Comparison of ENCODE assay signal across 31 cellular contexts in genomic region chr1:230725256-230726012, GRCh38. TPM values are rescaled to one million over a fixed set of nuclear protein-coding genes. Genes with fewer than 3 reads are reported as not detected.
DNase-seq lines count a peak whose midpoint lies in the region; ATAC-seq, FAIRE-seq and TF ChIP-seq lines count a peak whose summit lies in the region.
"Had no signal": no experiment of that assay in that cellular context is flagged by ENCODE, and none has a peak within 500 bp of the region (broad histone marks: within the 10 kb centered on the region; RNA-seq: fewer than 3 reads in every experiment).

No MANE protein-coding gene starts in this region.

- H2AFZ ChIP-seq in hepatocyte = no peak overlapping the region

- no peak overlapping the region for H3K4me3 ChIP-seq in heart right ventricle
- no peak overlapping the region for H3K4me3 ChIP-seq in hepatocyte
- H3K4me3 ChIP-seq: BLaER1, GM12878, HAP-1 had no signal

- H3K4me2 ChIP-seq in hepatocyte = no peak overlapping the region
- H3K4me2 ChIP-seq: BLaER1 had no signal

- 49 to 63% methylated on average over 6 of the region's 6 CpGs for WGBS in heart right ventricle, 2 donors
- 72% methylated on average over 6 of the region's 6 CpGs for WGBS in hepatocyte (ENCODE audit: low lambda C conversion rate, missing lambda C conversion rate)

- ATAC-seq in heart right ventricle = peak; percentile 53 to 87 (median 80)
- no peak for ATAC-seq in HG03442 (IDR thresholded peaks at IDR 0.05; ENCODE audit: unreplicated experiment)
- ATAC-seq: GM12878, PC-3 had no signal

- DNase-seq in heart right ventricle = peak in 1 of 2 donors; percentile 68
- no peak for DNase-seq in hepatocyte (ENCODE audit: low spot score)
- no peak for DNase-seq in CD14-positive monocyte (ENCODE audit: low spot score)
- no peak for DNase-seq in urothelium cell line (ENCODE audit: low spot score)
- DNase-seq in DMS153 (lab: John Stamatoyannopoulos, UW) = no peak
- DNase-seq: Caco-2; CD4-positive, alpha-beta memory T cell; DMS79; EL; GDM1; GOT3; HFFc6; IMR-90; KG1; MM.1S; NCI-H1694; NCI-H2029 treated with DMSO at 0.1 percent for 48 hours; NCI-H446 treated with DMSO at 0.1 percent for 48 hours; NCI-H526; NCI-H82; NK-92 treated with Interleukin-12 subunit alpha and Interleukin-12 subunit beta, amount 100 ng/mL, for 24 hours; PC-3; SHP77 had no signal

- H3K27me3 Mint-ChIP-seq in nephron (ENCODE audit: low read depth) = no peaks in the 10 kb centered on the region
- peaks cover 0 to 7% (median 5%) of the 10 kb centered on the region in 3 donors for H3K27me3 Mint-ChIP-seq in CD14-positive monocyte (ENCODE audit: low read depth in 3 of 3)

- H3K36me3 Mint-ChIP-seq in nephron (ENCODE audit: low read depth) (peaks cover 5% of the 10 kb centered on the region), CD14-positive monocyte (no peaks in the 10 kb centered on the region)

- H3K9me3 Mint-ChIP-seq in nephron = peaks cover 14% of the 10 kb centered on the region
- peaks cover 8 to 21% (median 17%) of the 10 kb centered on the region in 7 donors for H3K9me3 Mint-ChIP-seq in CD14-positive monocyte
- H3K9me3 Mint-ChIP-seq: HFFc6 had no signal

- H3K4me3 Mint-ChIP-seq in nephron = no peak overlapping the region
- H3K4me3 Mint-ChIP-seq in CD14-positive monocyte = no peak overlapping the region
- H3K4me3 Mint-ChIP-seq: CD4-positive, alpha-beta memory T cell; HFFc6 had no signal

- peak overlapping the region; percentile 1; the same call in 1 of the 2 replicates for H3K27ac ChIP-seq in VCaP
- peak overlapping the region in 8 of 10 donors; percentile 35 to 82 (median 64) for H3K27ac ChIP-seq in heart right ventricle
- peak overlapping the region; percentile 58 for H3K27ac ChIP-seq in hepatocyte
- H3K27ac ChIP-seq: BLaER1 had no signal

- H3K36me3 ChIP-seq in heart right ventricle (no peaks in the 10 kb centered on the region), hepatocyte (replicated peaks; ENCODE audit: insufficient read depth, low read depth) (no peaks in the 10 kb centered on the region)
- H3K36me3 ChIP-seq: BLaER1, HAP-1 had no signal

- no peaks in the 10 kb centered on the region for H3K9me2 ChIP-seq in hepatocyte (replicated peaks; ENCODE audit: insufficient read depth)

- H3K9me3 ChIP-seq in heart right ventricle = peaks cover 0 to 8% (median 0%) of the 10 kb centered on the region in 11 donors
- H3K9me3 ChIP-seq in hepatocyte (ENCODE audit: low read depth) = no peaks in the 10 kb centered on the region

- no peak for FAIRE-seq in urothelium cell line (lab: Jason Lieb, UNC)
- FAIRE-seq: GM12878 had no signal

- H3K27me3 ChIP-seq in heart right ventricle (no peaks in the 10 kb centered on the region), hepatocyte (no peaks in the 10 kb centered on the region)
- H3K27me3 ChIP-seq: BLaER1 had no signal

- intact Hi-C loops in heart right ventricle (cut with DNase I) = no loop called here
- intact Hi-C loops in CD14-positive monocyte (cut with micrococcal nuclease) = no loop called here

- TF ChIP-seq CTCF in VCaP (conservative IDR thresholded peaks at IDR 0.05) (no peak), heart right ventricle (IDR thresholded peaks at IDR 0.05) (no peak), hepatocyte (IDR thresholded peaks at IDR 0.05; ENCODE audit: poor library complexity) (no peak), nephron (IDR thresholded peaks at IDR 0.05; ENCODE audit: unreplicated experiment in 3 of 3) (no peak), CD14-positive monocyte (IDR thresholded peaks at IDR 0.05) (no peak)

- H3K4me1 ChIP-seq in heart right ventricle (peaks cover 8 to 62% (median 18%) of the 10 kb centered on the region in 9 donors), hepatocyte (ENCODE audit: insufficient read depth) (no peaks in the 10 kb centered on the region)
- H3K4me1 ChIP-seq: BLaER1 had no signal

- no peaks in the 10 kb centered on the region for H3K79me2 ChIP-seq in hepatocyte

- H3K4me1 Mint-ChIP-seq in nephron (peaks cover 44% of the 10 kb centered on the region), CD14-positive monocyte (no peaks in the 10 kb centered on the region)
- H3K4me1 Mint-ChIP-seq: CD4-positive, alpha-beta memory T cell had no signal

- H3K27ac Mint-ChIP-seq in nephron = peak overlapping the region; percentile 35 to 88 (median 79)
- H3K27ac Mint-ChIP-seq in CD14-positive monocyte = no peak overlapping the region
- H3K27ac Mint-ChIP-seq: CD4-positive, alpha-beta memory T cell; HFFc6 had no signal

- H4K20me1 ChIP-seq in hepatocyte (ENCODE audit: insufficient read depth, poor library complexity, severe bottlenecking) = no peaks in the 10 kb centered on the region
- H4K20me1 ChIP-seq: BLaER1 had no signal

RNA-seq across cellular contexts. Expression of gene AGT, which starts 11.5 kb away (rescaled TPM):
- total RNA-seq in heart right ventricle = 10 to 100 TPM; 44.2 to 87.5 (median 63.3) TPM
- polyA plus RNA-seq in heart right ventricle = 10 to 100 TPM; 52.6 to 94.7 TPM
- 476 and 505 TPM in 2 replicates for total RNA-seq in hepatocyte
- 455 and 583 TPM in 2 replicates for polyA plus RNA-seq in hepatocyte
- polyA plus RNA-seq in CD14-positive monocyte = not detected
- total RNA-seq: CD4-positive, alpha-beta memory T cell; PC-3; RPMI7951; SK-MEL-5 had no signal
- polyA plus RNA-seq: CD4-positive, alpha-beta memory T cell; GM12878 had no signal

RNA-seq across cellular contexts. Expression of gene CAPN9, which starts 21.8 kb away (rescaled TPM):
- total RNA-seq in heart right ventricle (under 1 TPM in 3 of 10 donors, not detected in 7; 0.22 to 0.25 (median 0.24) TPM), hepatocyte (3.1 and 3.7 TPM in 2 replicates)
- polyA plus RNA-seq in heart right ventricle (not detected), hepatocyte (0.68 and 0.98 TPM in 2 replicates), CD14-positive monocyte (not detected)
- total RNA-seq: CD4-positive, alpha-beta memory T cell; GM12878; HFFc6; IMR-90; PC-3; SK-MEL-5 had no signal
- polyA plus RNA-seq: GM12878, IMR-90 had no signal

Comparison
In these comparisons a context has a peak if more than half of its experiments do, and no peak if none do; other contexts are left out.
1. H3K27ac ChIP-seq: peak in every context shown above with its lines; median percentile 64 in heart right ventricle; 58 in hepatocyte; 1 in VCaP.
2. H3K27ac Mint-ChIP-seq: peak in nephron (3 of 3); none in CD14-positive monocyte (0 of 7).
3. RNA of gene AGT, which starts 11.5 kb away (polyA plus RNA-seq): 455 to 583 TPM in hepatocyte and 52.6 to 94.7 TPM in heart right ventricle; not detected in CD14-positive monocyte; every median in the first group is over 10 times any median in the second.